Comparison of ENCODE assay signal across 1 cellular context in the genomic region with DNA sequence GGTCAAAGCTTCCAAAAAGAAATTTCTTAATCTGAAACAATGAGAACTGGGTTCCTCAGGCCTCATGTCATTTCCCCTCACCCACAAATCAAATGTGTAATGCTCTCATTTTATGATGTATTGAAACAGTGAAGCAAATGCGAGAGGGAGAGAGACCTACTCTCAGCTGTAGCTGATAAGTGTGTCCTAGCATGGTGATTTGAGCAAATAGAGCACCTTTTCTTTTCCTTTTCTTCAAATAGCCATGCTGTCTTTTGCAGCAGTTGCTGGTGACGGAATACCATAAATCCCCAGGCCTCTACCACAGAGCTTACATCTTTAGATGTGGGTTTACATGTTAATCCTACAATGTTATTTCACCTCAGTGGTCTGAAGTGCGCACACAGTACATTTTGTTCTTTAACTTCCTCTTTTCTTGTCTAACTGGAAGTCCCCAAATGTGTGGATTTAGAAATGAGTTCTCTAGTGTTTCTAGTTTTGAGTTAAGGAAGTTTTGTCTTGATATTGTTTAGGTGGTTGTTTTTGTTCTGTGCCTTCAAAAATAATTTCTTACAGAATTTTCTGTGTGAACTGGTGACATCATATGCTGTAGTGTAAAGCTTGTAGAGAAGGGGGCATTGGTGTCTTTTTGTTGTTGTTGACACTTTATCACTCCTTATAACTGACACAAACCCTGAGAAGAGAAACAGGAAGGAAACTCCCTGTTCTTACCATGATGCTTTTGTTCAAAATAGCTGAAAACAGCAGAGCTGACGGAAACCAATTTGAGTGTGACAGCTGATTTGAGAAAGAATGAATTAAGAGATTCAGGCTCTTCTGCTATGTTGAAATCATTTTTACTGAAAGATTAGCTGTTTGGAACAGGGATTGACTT.
TF ChIP-seq lines count a peak whose summit lies in the region.

No MANE protein-coding gene starts in this region.

TF ChIP-seq in K562, 482 proteins besides CTCF, POLR2A, EP300 and RAD21 (continued from another document and continues in another):
- TF ChIP-seq CHAMP1 (IDR thresholded peaks at IDR 0.05) (no peak), PCBP2 (IDR thresholded peaks at IDR 0.05; ENCODE audit: low read depth, low read length, poor library complexity, severe bottlenecking) (no peak), ZNF668 (CRISPR knock-in tag; IDR thresholded peaks at IDR 0.05) (0 out of 2 replicates have a peak, but pooled peaks have one; percentile 1), KLF16 (IDR thresholded peaks at IDR 0.05) (no peak), FIP1L1 (IDR thresholded peaks at IDR 0.05; ENCODE audit: low read depth, low read length, poor library complexity, severe bottlenecking) (no peak), TEAD2 (tag; IDR thresholded peaks at IDR 0.05) (no peak), FOXM1 (IDR thresholded peaks at IDR 0.05; ENCODE audit: low read depth) (no peak), FOXM1 (CRISPR knock-in tag; IDR thresholded peaks at IDR 0.05; ENCODE audit: low read depth) (no peak), SMC3 (conservative IDR thresholded peaks at IDR 0.05; ENCODE audit: insufficient read depth, low read depth, low read length) (no peak), ESRRB (CRISPR knock-in tag; IDR thresholded peaks at IDR 0.05; ENCODE audit: borderline replicate concordance) (no peak), IRF1 (CRISPR knock-in tag; IDR thresholded peaks at IDR 0.05; ENCODE audit: borderline replicate concordance) (no peak), SNIP1 (IDR thresholded peaks at IDR 0.05; ENCODE audit: low read depth) (no peak), ZNF512 (tag; IDR thresholded peaks at IDR 0.05) (no peak), HDAC6 (IDR thresholded peaks at IDR 0.05; ENCODE audit: low read depth, low read length) (no peak), MLLT1 (IDR thresholded peaks at IDR 0.05) (peak in 1 of 2 experiments; percentile 41; a peak in 2 of 4 replicates), ARID1B (IDR thresholded peaks at IDR 0.05) (peak; percentile 51), RNF219 (CRISPR knock-in tag; IDR thresholded peaks at IDR 0.05) (no peak), GATA2 (CRISPR knock-in tag; IDR thresholded peaks at IDR 0.05) (no peak), ZNF324 (CRISPR knock-in tag; IDR thresholded peaks at IDR 0.05) (0 out of 2 replicates have a peak, but pooled peaks have one; percentile 10), NFE2 (IDR thresholded peaks at IDR 0.05; ENCODE audit: low read depth) (no peak), ZNF140 (CRISPR knock-in tag; IDR thresholded peaks at IDR 0.05) (no peak), HIVEP1 (CRISPR knock-in tag; IDR thresholded peaks at IDR 0.05) (no peak), NFE2L1 (tag; IDR thresholded peaks at IDR 0.05; ENCODE audit: borderline replicate concordance, low read depth) (no peak), FOXK2 (conservative IDR thresholded peaks at IDR 0.05 in 1 of 2, IDR thresholded peaks at IDR 0.05 in 1 of 2; ENCODE audit: low read depth in 2 of 2) (peak; percentile 75 to 86), EP400 (IDR thresholded peaks at IDR 0.05) (peak; percentile 33), CTBP1 (IDR thresholded peaks at IDR 0.05; ENCODE audit: borderline replicate concordance) (no peak), COPS2 (conservative IDR thresholded peaks at IDR 0.05) (no peak), BCLAF1 (IDR thresholded peaks at IDR 0.05; ENCODE audit: borderline replicate concordance in 1 of 2, control insufficient read depth in 1 of 2, low read depth in 2 of 2, low read length in 1 of 2) (no peak), SMARCA5 (IDR thresholded peaks at IDR 0.05) (no peak; the same call in 1 of the 2 replicates), ZBED1 (IDR thresholded peaks at IDR 0.05) (no peak), ZNF133 (CRISPR knock-in tag; IDR thresholded peaks at IDR 0.05) (no peak), ZEB2 (IDR thresholded peaks at IDR 0.05) (peak; percentile 75), RCOR1 (IDR thresholded peaks at IDR 0.05; ENCODE audit: borderline replicate concordance in 1 of 2, low read depth in 2 of 2, low read length in 2 of 2) (no peak)
- TF ChIP-seq, protein P1, sequence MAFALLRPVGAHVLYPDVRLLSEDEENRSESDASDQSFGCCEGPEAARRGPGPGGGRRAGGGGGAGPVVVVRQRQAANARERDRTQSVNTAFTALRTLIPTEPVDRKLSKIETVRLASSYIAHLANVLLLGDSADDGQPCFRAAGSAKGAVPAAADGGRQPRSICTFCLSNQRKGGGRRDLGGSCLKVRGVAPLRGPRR (CRISPR knock-in tag; IDR thresholded peaks at IDR 0.05) = no peak
- TF ChIP-seq, protein P2, sequence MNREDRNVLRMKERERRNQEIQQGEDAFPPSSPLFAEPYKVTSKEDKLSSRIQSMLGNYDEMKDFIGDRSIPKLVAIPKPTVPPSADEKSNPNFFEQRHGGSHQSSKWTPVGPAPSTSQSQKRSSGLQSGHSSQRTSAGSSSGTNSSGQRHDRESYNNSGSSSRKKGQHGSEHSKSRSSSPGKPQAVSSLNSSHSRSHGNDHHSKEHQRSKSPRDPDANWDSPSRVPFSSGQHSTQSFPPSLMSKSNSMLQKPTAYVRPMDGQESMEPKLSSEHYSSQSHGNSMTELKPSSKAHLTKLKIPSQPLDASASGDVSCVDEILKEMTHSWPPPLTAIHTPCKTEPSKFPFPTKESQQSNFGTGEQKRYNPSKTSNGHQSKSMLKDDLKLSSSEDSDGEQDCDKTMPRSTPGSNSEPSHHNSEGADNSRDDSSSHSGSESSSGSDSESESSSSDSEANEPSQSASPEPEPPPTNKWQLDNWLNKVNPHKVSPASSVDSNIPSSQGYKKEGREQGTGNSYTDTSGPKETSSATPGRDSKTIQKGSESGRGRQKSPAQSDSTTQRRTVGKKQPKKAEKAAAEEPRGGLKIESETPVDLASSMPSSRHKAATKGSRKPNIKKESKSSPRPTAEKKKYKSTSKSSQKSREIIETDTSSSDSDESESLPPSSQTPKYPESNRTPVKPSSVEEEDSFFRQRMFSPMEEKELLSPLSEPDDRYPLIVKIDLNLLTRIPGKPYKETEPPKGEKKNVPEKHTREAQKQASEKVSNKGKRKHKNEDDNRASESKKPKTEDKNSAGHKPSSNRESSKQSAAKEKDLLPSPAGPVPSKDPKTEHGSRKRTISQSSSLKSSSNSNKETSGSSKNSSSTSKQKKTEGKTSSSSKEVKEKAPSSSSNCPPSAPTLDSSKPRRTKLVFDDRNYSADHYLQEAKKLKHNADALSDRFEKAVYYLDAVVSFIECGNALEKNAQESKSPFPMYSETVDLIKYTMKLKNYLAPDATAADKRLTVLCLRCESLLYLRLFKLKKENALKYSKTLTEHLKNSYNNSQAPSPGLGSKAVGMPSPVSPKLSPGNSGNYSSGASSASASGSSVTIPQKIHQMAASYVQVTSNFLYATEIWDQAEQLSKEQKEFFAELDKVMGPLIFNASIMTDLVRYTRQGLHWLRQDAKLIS (CRISPR knock-in tag; IDR thresholded peaks at IDR 0.05) = no peak
- TF ChIP-seq, protein P3, sequence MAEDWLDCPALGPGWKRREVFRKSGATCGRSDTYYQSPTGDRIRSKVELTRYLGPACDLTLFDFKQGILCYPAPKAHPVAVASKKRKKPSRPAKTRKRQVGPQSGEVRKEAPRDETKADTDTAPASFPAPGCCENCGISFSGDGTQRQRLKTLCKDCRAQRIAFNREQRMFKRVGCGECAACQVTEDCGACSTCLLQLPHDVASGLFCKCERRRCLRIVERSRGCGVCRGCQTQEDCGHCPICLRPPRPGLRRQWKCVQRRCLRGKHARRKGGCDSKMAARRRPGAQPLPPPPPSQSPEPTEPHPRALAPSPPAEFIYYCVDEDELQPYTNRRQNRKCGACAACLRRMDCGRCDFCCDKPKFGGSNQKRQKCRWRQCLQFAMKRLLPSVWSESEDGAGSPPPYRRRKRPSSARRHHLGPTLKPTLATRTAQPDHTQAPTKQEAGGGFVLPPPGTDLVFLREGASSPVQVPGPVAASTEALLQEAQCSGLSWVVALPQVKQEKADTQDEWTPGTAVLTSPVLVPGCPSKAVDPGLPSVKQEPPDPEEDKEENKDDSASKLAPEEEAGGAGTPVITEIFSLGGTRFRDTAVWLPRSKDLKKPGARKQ (CRISPR knock-in tag; IDR thresholded peaks at IDR 0.05) = no peak
- TF ChIP-seq, protein P4, sequence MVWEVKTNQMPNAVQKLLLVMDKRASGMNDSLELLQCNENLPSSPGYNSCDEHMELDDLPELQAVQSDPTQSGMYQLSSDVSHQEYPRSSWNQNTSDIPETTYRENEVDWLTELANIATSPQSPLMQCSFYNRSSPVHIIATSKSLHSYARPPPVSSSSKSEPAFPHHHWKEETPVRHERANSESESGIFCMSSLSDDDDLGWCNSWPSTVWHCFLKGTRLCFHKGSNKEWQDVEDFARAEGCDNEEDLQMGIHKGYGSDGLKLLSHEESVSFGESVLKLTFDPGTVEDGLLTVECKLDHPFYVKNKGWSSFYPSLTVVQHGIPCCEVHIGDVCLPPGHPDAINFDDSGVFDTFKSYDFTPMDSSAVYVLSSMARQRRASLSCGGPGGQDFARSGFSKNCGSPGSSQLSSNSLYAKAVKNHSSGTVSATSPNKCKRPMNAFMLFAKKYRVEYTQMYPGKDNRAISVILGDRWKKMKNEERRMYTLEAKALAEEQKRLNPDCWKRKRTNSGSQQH (CRISPR knock-in tag; IDR thresholded peaks at IDR 0.05) = no peak
